In the genomic region with DNA sequence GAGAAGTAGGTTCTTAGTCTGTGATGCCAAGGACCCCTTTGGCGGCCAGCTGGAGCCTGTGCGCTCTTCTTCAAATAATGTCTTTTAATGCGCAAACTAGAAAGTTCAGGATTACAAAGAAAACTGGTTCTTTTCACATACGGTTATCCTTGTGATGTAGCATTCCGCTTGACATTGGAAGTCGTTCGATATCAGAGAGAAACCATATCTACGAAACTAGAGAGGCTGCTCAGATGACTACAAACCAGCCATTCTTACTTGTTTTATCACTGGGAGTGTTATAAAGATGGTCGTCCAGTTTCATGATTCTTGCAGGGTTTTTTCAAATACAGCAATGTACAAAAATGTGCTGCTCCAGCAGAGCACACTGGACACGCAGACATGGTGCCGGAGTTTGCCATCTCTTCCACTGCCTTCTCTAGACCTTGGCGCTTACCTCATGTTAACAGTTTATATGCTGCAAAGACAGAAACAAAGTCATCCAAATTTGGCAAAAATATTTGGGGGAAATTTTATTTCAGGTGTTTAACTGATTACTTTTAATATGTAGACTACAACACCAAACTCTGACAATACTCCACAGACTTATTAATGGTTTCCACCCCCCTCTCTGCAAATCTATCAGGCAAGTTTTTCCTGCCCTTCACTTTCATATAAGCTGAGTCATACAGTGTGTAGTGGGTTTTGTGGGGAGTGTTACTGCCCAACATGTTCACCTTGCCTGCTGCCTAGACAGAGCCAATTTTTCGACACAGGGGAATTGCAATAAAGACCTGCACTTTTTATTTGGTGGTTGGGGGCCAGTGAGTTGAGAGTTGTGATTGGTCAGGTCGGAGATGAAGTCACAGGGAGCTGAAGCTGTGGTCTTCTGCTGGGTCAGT, we compare ENCODE assay signal across 9 cellular contexts.
A peak's percentile ranks its signal among the peaks of the same experiment; 100 is the strongest.
DNase-seq lines count a peak whose midpoint lies in the region; ATAC-seq and TF ChIP-seq lines count a peak whose summit lies in the region.
"Had no signal": no experiment of that assay in that cellular context is flagged by ENCODE, and none has a peak within 500 bp of the region (broad histone marks: within the 10 kb centered on the region; RNA-seq: fewer than 3 reads in every experiment).

No MANE protein-coding gene starts in this region.

- no peaks in the 10 kb centered on the region for H3K36me3 Mint-ChIP-seq in T-helper 2 cell treated with Interferon-gamma antibody and Interleukin-4, amounts not matched to agents 5 μg/mL and 100 μg/mL, for 36 hours (ENCODE audit: low read depth)

- H3K9me3 Mint-ChIP-seq in T-helper 2 cell treated with Interferon-gamma antibody and Interleukin-4, amounts not matched to agents 5 μg/mL and 100 μg/mL, for 36 hours = no peaks in the 10 kb centered on the region

- DNase-seq in HCT116 (ENCODE audit: low read depth, low spot score) = no peak
- peak; percentile 40 for DNase-seq in T-helper 2 cell treated with Interferon-gamma antibody and Interleukin-4, amounts not matched to agents 5 μg/mL and 100 μg/mL, for 36 hours (ENCODE audit: low spot score)
- no peak for DNase-seq in dorsolateral prefrontal cortex
- peak; percentile 21 for DNase-seq in osteoblast (ENCODE audit: insufficient read length, low spot score, missing footprints)
- no peak for DNase-seq in PC-9
- no peak for DNase-seq in T1000 (lab: John Stamatoyannopoulos, UW)
- DNase-seq in mesenteric fat pad (ENCODE audit: low spot score) = no peak
- DNase-seq: KG1 had no signal

- TF ChIP-seq POLR2A in HCT116 (IDR thresholded peaks at IDR 0.05; ENCODE audit: borderline replicate concordance, extremely low read depth, insufficient read depth, insufficient read length) = no peak

- H3K4me1 ChIP-seq in HCT116 (ENCODE audit: control insufficient read depth in 1 of 2, insufficient read depth in 2 of 2, low read length in 2 of 2) = peaks cover 9 to 50% of the 10 kb centered on the region in 2 experiments
- H3K4me1 ChIP-seq in osteoblast (ENCODE audit: insufficient read depth, low read length) = no peaks in the 10 kb centered on the region
- peaks cover 25% of the 10 kb centered on the region for H3K4me1 ChIP-seq in PC-9 (replicated peaks; ENCODE audit: insufficient read depth)

- POLR2A ChIA-PET in HCT116 (lab: Charles Lee) = interaction anchor here (0.9 to 2.2 kb wide), 8 partner anchors 11 to 100 kb away, joined by 3 to 17 read pairs (median 6); no protein-coding TSS in a partner anchor
- POLR2A ChIA-PET in PC-9 (lab: Charles Lee; ENCODE audit: unreplicated experiment) = interaction anchor here (0.6 kb wide), 1 partner anchor 1177 kb away, joined by 3 read pairs; no protein-coding TSS in a partner anchor

- H3K9ac ChIP-seq in HCT116 (ENCODE audit: low read length) = peak overlapping the region; percentile 62

- TF ChIP-seq CTCF in HCT116 (IDR thresholded peaks at IDR 0.05 in 2 of 3, conservative IDR thresholded peaks at IDR 0.05 in 1 of 3; ENCODE audit: borderline replicate concordance in 1 of 3, insufficient read depth in 1 of 3, low read depth in 2 of 3, low read length in 2 of 3) = no peak
- no peak for TF ChIP-seq CTCF in dorsolateral prefrontal cortex (IDR thresholded peaks at IDR 0.05 in 54 of 56, conservative IDR thresholded peaks at IDR 0.05 in 2 of 56; ENCODE audit: low read depth in 1 of 56, partially characterized antibody in 56 of 56)
- no peak for TF ChIP-seq CTCF in osteoblast (IDR thresholded peaks at IDR 0.05; ENCODE audit: extremely low read depth, low read depth, low read length)
- TF ChIP-seq CTCF in PC-9 (conservative IDR thresholded peaks at IDR 0.05) = no peak

- RAD21 ChIA-PET in HCT116 (lab: Charles Lee; ENCODE audit: low non-redundant PET in 1 of 2, low total read pairs in 2 of 2, uncharacterized antibody in 2 of 2, unreplicated experiment in 2 of 2) = no interaction called here

- TSS peak; percentile 94 for BruUV-seq in HCT116 (replicated peaks; lab: Mats Ljungman, UMichigan)
- no TSS peak for BruUV-seq in PC-9 (replicated peaks; lab: Mats Ljungman, UMichigan)

- H3K4me3 ChIP-seq in HCT116 (replicated peaks in 1 of 2; ENCODE audit: low read depth in 1 of 2, low read length in 2 of 2) = peak overlapping the region in 1 of 2 experiments; percentile 54; a peak in 2 of 4 replicates
- peak overlapping the region in 30 of 59 donors; percentile 1 to 53 (median 29) for H3K4me3 ChIP-seq in dorsolateral prefrontal cortex
- peak overlapping the region; percentile 42 for H3K4me3 ChIP-seq in osteoblast (ENCODE audit: insufficient read depth, low read length)
- H3K4me3 ChIP-seq in PC-9 = no peak overlapping the region

- peaks cover 13% of the 10 kb centered on the region; the same call in 1 of the 2 replicates for H3F3A ChIP-seq in PC-9 (ENCODE audit: insufficient read depth, low read depth)

- H3K79me2 ChIP-seq in HCT116 (ENCODE audit: insufficient read depth, low read length) (no peaks in the 10 kb centered on the region), osteoblast (ENCODE audit: insufficient read depth, low read length) (no peaks in the 10 kb centered on the region), PC-9 (ENCODE audit: low read depth) (no peaks in the 10 kb centered on the region)

- H3K27ac Mint-ChIP-seq in T-helper 2 cell treated with Interferon-gamma antibody and Interleukin-4, amounts not matched to agents 5 μg/mL and 100 μg/mL, for 36 hours = no peak overlapping the region

- H3K27me3 Mint-ChIP-seq in T-helper 2 cell treated with Interferon-gamma antibody and Interleukin-4, amounts not matched to agents 5 μg/mL and 100 μg/mL, for 36 hours (ENCODE audit: low read depth) = peaks cover 24% of the 10 kb centered on the region

- H2AFZ ChIP-seq in HCT116 (ENCODE audit: low read depth, low read length, poor library complexity, severe bottlenecking) (peak overlapping the region; percentile 75), osteoblast (ENCODE audit: low read length) (peak overlapping the region; percentile 10), PC-9 (no peak overlapping the region)

- H3K4me3 Mint-ChIP-seq in T-helper 2 cell treated with Interferon-gamma antibody and Interleukin-4, amounts not matched to agents 5 μg/mL and 100 μg/mL, for 36 hours = peak overlapping the region; percentile 79

- H3K9me3 ChIP-seq in HCT116 (ENCODE audit: control insufficient read depth in 1 of 2, insufficient read depth in 1 of 2, low read depth in 1 of 2, low read length in 2 of 2) (no peaks in the 10 kb centered on the region), osteoblast (ENCODE audit: low read depth, low read length) (no peaks in the 10 kb centered on the region), PC-9 (ENCODE audit: insufficient read depth, low read depth) (no peaks in the 10 kb centered on the region)

- no peak for ATAC-seq in HCT116
- ATAC-seq in HG03565 (IDR thresholded peaks at IDR 0.05; ENCODE audit: unreplicated experiment) = no peak

- CTCF ChIA-PET in HCT116 (lab: Charles Lee) (interaction anchor here (0.9 kb wide), 1 partner anchor 10 kb away, joined by 5 read pairs; no protein-coding TSS in a partner anchor), PC-9 (lab: Charles Lee) (no interaction called here)

- no peaks in the 10 kb centered on the region for H3K36me3 ChIP-seq in HCT116 (ENCODE audit: control insufficient read depth in 1 of 2, insufficient read depth in 2 of 2, low read length in 2 of 2)
- H3K36me3 ChIP-seq in osteoblast (ENCODE audit: insufficient read depth, low read length) = no peaks in the 10 kb centered on the region
- H3K36me3 ChIP-seq in PC-9 (ENCODE audit: low read depth) = no peaks in the 10 kb centered on the region

- H3K9me2 ChIP-seq in HCT116 (ENCODE audit: insufficient read depth) (no peaks in the 10 kb centered on the region), PC-9 (ENCODE audit: insufficient read depth) (no peaks in the 10 kb centered on the region)

- peaks cover 44% of the 10 kb centered on the region for H3K4me1 Mint-ChIP-seq in T-helper 2 cell treated with Interferon-gamma antibody and Interleukin-4, amounts not matched to agents 5 μg/mL and 100 μg/mL, for 36 hours (ENCODE audit: low read depth)

- H3K27ac ChIP-seq in HCT116 (ENCODE audit: low read depth, low read length) (no peak overlapping the region), dorsolateral prefrontal cortex (no peak overlapping the region), osteoblast (ENCODE audit: low read depth, low read length) (no peak overlapping the region), PC-9 (no peak overlapping the region)

- intact Hi-C loops in HCT116 (cut with micrococcal nuclease) (loop anchor here (2.0 kb wide), 1 partner anchor 28 kb away; no protein-coding TSS in a partner anchor), dorsolateral prefrontal cortex (cut with DNase I) (no loop called here), PC-9 (cut with micrococcal nuclease; ENCODE audit: unreplicated experiment) (no loop called here)

- H4K20me1 ChIP-seq in HCT116 (ENCODE audit: insufficient read depth) = no peaks in the 10 kb centered on the region
- H4K20me1 ChIP-seq in osteoblast (ENCODE audit: insufficient read depth, low read length) = no peaks in the 10 kb centered on the region
- no peaks in the 10 kb centered on the region for H4K20me1 ChIP-seq in PC-9 (ENCODE audit: insufficient read depth)

- TF ChIP-seq RAD21 in HCT116 (IDR thresholded peaks at IDR 0.05; ENCODE audit: low read depth) = no peak

- H3K4me2 ChIP-seq in HCT116 (ENCODE audit: low read length) (peak overlapping the region; percentile 84), osteoblast (ENCODE audit: insufficient read depth, low read length) (peak overlapping the region; percentile 72), PC-9 (no peak overlapping the region)

- H3K27me3 ChIP-seq in HCT116 (ENCODE audit: insufficient read depth, low read length) (no peaks in the 10 kb centered on the region), dorsolateral prefrontal cortex (peaks cover 0 to 36% (median 0%) of the 10 kb centered on the region in 45 donors), osteoblast (ENCODE audit: insufficient read depth, low read length) (peaks cover 20% of the 10 kb centered on the region), PC-9 (ENCODE audit: insufficient read depth, low read depth) (no peaks in the 10 kb centered on the region)

TF ChIP-seq in HCT116, 20 proteins besides CTCF, POLR2A, EP300 and RAD21:
- TF ChIP-seq, protein P1, sequence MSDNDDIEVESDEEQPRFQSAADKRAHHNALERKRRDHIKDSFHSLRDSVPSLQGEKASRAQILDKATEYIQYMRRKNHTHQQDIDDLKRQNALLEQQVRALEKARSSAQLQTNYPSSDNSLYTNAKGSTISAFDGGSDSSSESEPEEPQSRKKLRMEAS (IDR thresholded peaks at IDR 0.05) = no peak
- TF ChIP-seq SP1 (IDR thresholded peaks at IDR 0.05; ENCODE audit: low read depth) (no peak), ZFX (IDR thresholded peaks at IDR 0.05) (no peak)
TF ChIP-seq in HCT116: peak in this region for 0.

Comparison
In these comparisons a context has a peak if more than half of its experiments do, and no peak if none do; other contexts are left out.
1. DNase-seq: peak in T-helper 2 cell treated with Interferon-gamma antibody and Interleukin-4, amounts not matched to agents 5 μg/mL and 100 μg/mL, for 36 hours (single experiment) and osteoblast (single experiment); none in HCT116 (single experiment), dorsolateral prefrontal cortex (0 of 10), PC-9 (0 of 2), T1000 (single experiment) and mesenteric fat pad (single experiment).